In genomic region chr2:24214880-24215279, GRCh38 we compare ENCODE assay signal across 15 cellular contexts. TPM values are rescaled to one million over a fixed set of nuclear protein-coding genes. Genes with fewer than 3 reads are reported as not detected.
DNase-seq lines count a peak whose midpoint lies in the region; ATAC-seq lines count a peak whose summit lies in the region.
"Had no signal": no experiment of that assay in that cellular context is flagged by ENCODE, and none has a peak within 500 bp of the region (broad histone marks: within the 10 kb centered on the region; RNA-seq: fewer than 3 reads in every experiment).

No MANE protein-coding gene starts in this region.

- H2BK12ac ChIP-seq in mesenchymal stem cell (ENCODE audit: low read length in 2 of 2): no peak overlapping the region

- H3K9ac ChIP-seq in mesenchymal stem cell (ENCODE audit: low read length): no peak overlapping the region

- H3K9me3 Mint-ChIP-seq in activated T-helper 17 cell treated with anti-CD3 and anti-CD28 coated beads, Interleukin-2, amount 50 U/mL, for 72 hours: no peaks in the 10 kb centered on the region

- no peak overlapping the region for H3K4me3 ChIP-seq in mesenchymal stem cell (ENCODE audit: insufficient read depth in 1 of 2, low read depth in 1 of 2, low read length in 2 of 2)
- H3K4me3 ChIP-seq: lower lobe of right lung, right lobe of liver, SK-N-MC had no signal

- H3K4me2 ChIP-seq in mesenchymal stem cell (ENCODE audit: low read length, poor library complexity, severe bottlenecking): no peak overlapping the region

- no peak overlapping the region for H3K23ac ChIP-seq in mesenchymal stem cell (ENCODE audit: low read length in 2 of 2)

- intact Hi-C loops in sciatic nerve (cut with DNase I) (no loop called here), posterior vena cava (cut with DNase I) (no loop called here)

- peaks cover 6% of the 10 kb centered on the region for H3K4me1 ChIP-seq in mesenchymal stem cell (ENCODE audit: control insufficient read depth, insufficient read depth, low read depth, low read length)
- H3K4me1 ChIP-seq: lower lobe of right lung, right lobe of liver had no signal

- peak overlapping the region; percentile 66 for H3K27ac Mint-ChIP-seq in activated T-helper 17 cell treated with anti-CD3 and anti-CD28 coated beads, Interleukin-2, amount 50 U/mL, for 72 hours

- H3K36me3 Mint-ChIP-seq in activated T-helper 17 cell treated with anti-CD3 and anti-CD28 coated beads, Interleukin-2, amount 50 U/mL, for 72 hours (ENCODE audit: low read depth): peaks cover 93% of the 10 kb centered on the region

- H3K27me3 Mint-ChIP-seq in activated T-helper 17 cell treated with anti-CD3 and anti-CD28 coated beads, Interleukin-2, amount 50 U/mL, for 72 hours: no peaks in the 10 kb centered on the region

- no peaks in the 10 kb centered on the region for H3K27me3 ChIP-seq in mesenchymal stem cell (ENCODE audit: control insufficient read depth in 1 of 2, insufficient read depth in 1 of 2, low read length in 2 of 2)
- H3K27me3 ChIP-seq: right lobe of liver had no signal

- H3K27ac ChIP-seq in mesenchymal stem cell (ENCODE audit: low read length, poor library complexity, severe bottlenecking): no peak overlapping the region
- H3K27ac ChIP-seq: lower lobe of right lung, right lobe of liver, SK-N-MC had no signal

- H3K4me1 Mint-ChIP-seq in activated T-helper 17 cell treated with anti-CD3 and anti-CD28 coated beads, Interleukin-2, amount 50 U/mL, for 72 hours: peaks cover 4% of the 10 kb centered on the region

- no peak overlapping the region for H3K4ac ChIP-seq in mesenchymal stem cell (ENCODE audit: low read depth in 1 of 2, low read length in 2 of 2)

- DNase-seq in C1 segment of cervical spinal cord (lab: John Stamatoyannopoulos, UW): no peak
- no peak for DNase-seq in sciatic nerve (ENCODE audit: low spot score)
- no peak for DNase-seq in posterior vena cava (ENCODE audit: low spot score)
- DNase-seq in mesenchymal stem cell: no peak
- DNase-seq: activated CD8-positive, alpha-beta memory T cell treated with anti-CD3 and anti-CD28 coated beads, Interleukin-2, amount 50 U/mL, for 4 hours; lower lobe of right lung; NCI-H2171 treated with DMSO at 0.1 percent for 48 hours; right lobe of liver had no signal

- H3K9me3 ChIP-seq in mesenchymal stem cell (ENCODE audit: control insufficient read depth, low read length): no peaks in the 10 kb centered on the region
- H3K9me3 ChIP-seq: lower lobe of right lung, right lobe of liver had no signal

- WGBS in mesenchymal stem cell: 100% methylated on average over 3 of the region's 3 CpGs

- H3K14ac ChIP-seq in mesenchymal stem cell (ENCODE audit: low read length in 2 of 2): no peak overlapping the region

- H4K91ac ChIP-seq in mesenchymal stem cell (ENCODE audit: low read length): no peak overlapping the region

- no peaks in the 10 kb centered on the region for H3K79me1 ChIP-seq in mesenchymal stem cell (replicated peaks; ENCODE audit: low read length, poor library complexity, severe bottlenecking)

- H3K4me3 Mint-ChIP-seq in activated T-helper 17 cell treated with anti-CD3 and anti-CD28 coated beads, Interleukin-2, amount 50 U/mL, for 72 hours: no peak overlapping the region

- no peak overlapping the region for H2BK120ac ChIP-seq in mesenchymal stem cell (ENCODE audit: low read depth, low read length)

- no peak overlapping the region for H2AFZ ChIP-seq in mesenchymal stem cell (ENCODE audit: low read depth, low read length)

- H2AK5ac ChIP-seq in mesenchymal stem cell (ENCODE audit: low read length, severe bottlenecking): no peak overlapping the region

- H4K8ac ChIP-seq in mesenchymal stem cell (ENCODE audit: low read length): no peak overlapping the region

- H2BK5ac ChIP-seq in mesenchymal stem cell (ENCODE audit: low read depth, low read length, poor library complexity, severe bottlenecking): no peak overlapping the region

- no peak overlapping the region for H2BK15ac ChIP-seq in mesenchymal stem cell (ENCODE audit: low read depth, poor library complexity, severe bottlenecking)

- H3K36me3 ChIP-seq in mesenchymal stem cell (ENCODE audit: control insufficient read depth in 1 of 2, insufficient read depth in 2 of 2, low read depth in 1 of 2, low read length in 2 of 2): peaks cover 23 to 63% of the 10 kb centered on the region in 2 experiments

- H3K18ac ChIP-seq in mesenchymal stem cell (ENCODE audit: low read depth in 1 of 2, low read length in 2 of 2): no peak overlapping the region

- ATAC-seq in GM18861 (IDR thresholded peaks at IDR 0.05; ENCODE audit: unreplicated experiment) (peak; percentile 94), GM21390 (IDR thresholded peaks at IDR 0.05; ENCODE audit: unreplicated experiment) (peak; percentile 98), HG03066 (IDR thresholded peaks at IDR 0.05; ENCODE audit: low read depth, unreplicated experiment) (peak; percentile 98), sciatic nerve (no peak)
- ATAC-seq in activated T-helper 17 cell treated with anti-CD3 and anti-CD28 coated beads, Interleukin-2, amount 50 U/mL, for 72 hours (replicated peaks): peak; percentile 97
- ATAC-seq: HepG2, lower lobe of right lung, right lobe of liver had no signal

RNA-seq across cellular contexts. Expression of gene FAM228A, which starts 40.0 kb away (rescaled TPM):
- under 1 TPM in 1 of 2 donors, not detected in 1; 0.48 TPM for total RNA-seq in activated T-helper 17 cell treated with anti-CD3 and anti-CD28 coated beads, Interleukin-2, amount 50 U/mL, for 72 hours
- total RNA-seq in sciatic nerve (3.9 TPM), posterior vena cava (1 to 10 TPM; 1.1 to 2.2 TPM)
- 0.76 TPM for polyA plus RNA-seq in mesenchymal stem cell (2013, experiment 1 of 2)
- 0.52 TPM for polyA plus RNA-seq in mesenchymal stem cell (2013, experiment 2 of 2)
- total RNA-seq: bronchial epithelial cell, HepG2 had no signal
- polyA plus RNA-seq: HepG2 had no signal
